In the genomic region with DNA sequence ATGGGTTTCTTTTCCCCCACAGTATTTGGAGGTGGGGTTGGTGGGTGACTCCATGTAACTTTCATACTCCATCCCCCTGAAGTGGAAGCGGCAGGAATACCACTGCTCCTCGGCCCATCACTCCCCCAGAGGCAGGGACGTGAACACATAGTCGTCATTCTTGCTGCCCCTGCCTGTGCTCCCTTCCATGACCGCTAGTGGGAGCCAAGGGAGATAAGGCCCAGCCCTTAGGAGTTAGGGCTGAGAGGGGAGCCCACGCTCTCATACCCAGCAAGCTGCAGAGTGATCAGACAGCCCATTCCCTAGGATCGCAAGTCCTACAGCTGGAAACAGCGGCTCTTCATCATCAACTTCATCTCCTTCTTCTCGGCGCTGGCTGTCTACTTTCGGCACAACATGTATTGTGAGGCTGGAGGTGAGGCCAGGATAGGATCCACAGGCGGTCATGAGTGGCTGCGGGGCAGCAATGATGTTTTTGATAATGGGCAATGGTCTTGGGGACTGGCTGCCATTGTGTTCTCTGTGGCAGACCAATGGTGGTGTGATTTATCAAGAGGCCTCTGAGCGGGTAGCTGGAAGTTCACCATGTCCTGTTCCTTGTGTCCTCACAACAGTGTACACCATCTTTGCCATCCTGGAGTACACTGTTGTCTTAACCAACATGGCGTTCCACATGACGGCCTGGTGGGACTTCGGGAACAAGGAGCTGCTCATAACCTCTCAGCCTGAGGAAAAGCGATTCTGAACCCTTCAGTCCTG, we compare ENCODE assay signal across 8 cellular contexts. TPM values are rescaled to one million over a fixed set of nuclear protein-coding genes. Genes with fewer than 3 reads are reported as not detected.
DNase-seq lines count a peak whose midpoint lies in the region; ATAC-seq and TF ChIP-seq lines count a peak whose summit lies in the region.

No MANE protein-coding gene starts in this region.

- H3K4me3 ChIP-seq in A673 (ENCODE audit: low read depth, low read length, poor library complexity, severe bottlenecking) (no peak overlapping the region), sigmoid colon (no peak overlapping the region), prostate gland (no peak overlapping the region)

- H3K27me3 ChIP-seq in A673 (replicated peaks; ENCODE audit: insufficient read depth, low read depth, low read length, poor library complexity) (no peaks in the 10 kb centered on the region), sigmoid colon (no peaks in the 10 kb centered on the region), prostate gland (replicated peaks; ENCODE audit: insufficient read depth) (no peaks in the 10 kb centered on the region)

- H3K36me3 ChIP-seq in A673 (ENCODE audit: insufficient read depth, low read length, poor library complexity, severe bottlenecking) (peaks cover 6% of the 10 kb centered on the region), sigmoid colon (peaks cover 7 to 27% (median 17%) of the 10 kb centered on the region in 4 donors), prostate gland (peaks cover 0 to 6% of the 10 kb centered on the region in 2 donors)

- WGBS in sigmoid colon, 2 donors: 75 to 84% methylated on average over 18 of the region's 18 CpGs
- 78% methylated on average over 18 of the region's 18 CpGs for WGBS in prostate gland

- no peak for TF ChIP-seq EP300 in sigmoid colon (IDR thresholded peaks at IDR 0.05)

- ATAC-seq in GM18498 (IDR thresholded peaks at IDR 0.05; ENCODE audit: unreplicated experiment): peak; percentile 80
- peak; percentile 52 for ATAC-seq in HG03025 (IDR thresholded peaks at IDR 0.05; ENCODE audit: low FRiP score, unreplicated experiment)

- H3K27ac ChIP-seq in A673 (ENCODE audit: low read depth, low read length, poor library complexity, severe bottlenecking) (no peak overlapping the region), sigmoid colon (no peak overlapping the region), prostate gland (no peak overlapping the region)

- POLR2A ChIA-PET in A673 (lab: Charles Lee; ENCODE audit: low non-redundant PET): no interaction called here

- H3K9me3 ChIP-seq in A673 (ENCODE audit: low read depth, low read length, poor library complexity, severe bottlenecking) (no peaks in the 10 kb centered on the region), sigmoid colon (no peaks in the 10 kb centered on the region), prostate gland (no peaks in the 10 kb centered on the region)

- TF ChIP-seq CTCF in A673 (conservative IDR thresholded peaks at IDR 0.05; ENCODE audit: low read depth, low read length) (peak; percentile 45), sigmoid colon (IDR thresholded peaks at IDR 0.05) (peak in 3 of 4 experiments; percentile 21 to 42 (median 28)), prostate gland (IDR thresholded peaks at IDR 0.05) (peak in 2 of 4 experiments; percentile 42 to 59)

- no peaks in the 10 kb centered on the region for H3K4me1 ChIP-seq in A673 (ENCODE audit: insufficient read depth, low read length, poor library complexity, severe bottlenecking)
- no peaks in the 10 kb centered on the region for H3K4me1 ChIP-seq in sigmoid colon
- H3K4me1 ChIP-seq in prostate gland (replicated peaks): no peaks in the 10 kb centered on the region

- intact Hi-C loops in A673 (cut with micrococcal nuclease; ENCODE audit: unreplicated experiment) (no loop called here), head of caudate nucleus (cut with DNase I) (no loop called here), sigmoid colon (cut with DNase I) (no loop called here), prostate gland (cut with DNase I) (no loop called here)

- TF ChIP-seq POLR2A in sigmoid colon (IDR thresholded peaks at IDR 0.05) (no peak), prostate gland (IDR thresholded peaks at IDR 0.05) (no peak)

- CTCF ChIA-PET in A673 (lab: Charles Lee): no interaction called here

- BruUV-seq in A673 (replicated peaks; lab: Mats Ljungman, UMichigan): no TSS peak

- DNase-seq in A673 (ENCODE audit: low spot score) (peak; percentile 54), activated T-helper 1 cell treated with Interleukin-2 at 50 U/mL for 16 hours (ENCODE audit: low read depth) (peak; percentile 62), head of caudate nucleus (peak in 41 of 42 donors; percentile 36 to 89 (median 73)), sigmoid colon (peak; percentile 73), prostate gland (ENCODE audit: low spot score) (no peak)

TF ChIP-seq in PFSK-1, 5 proteins besides CTCF, POLR2A, EP300 and RAD21:
- TF ChIP-seq TAF1 (IDR thresholded peaks at IDR 0.05; ENCODE audit: borderline replicate concordance, insufficient read depth, low read length): no peak
- TF ChIP-seq, protein P1, sequence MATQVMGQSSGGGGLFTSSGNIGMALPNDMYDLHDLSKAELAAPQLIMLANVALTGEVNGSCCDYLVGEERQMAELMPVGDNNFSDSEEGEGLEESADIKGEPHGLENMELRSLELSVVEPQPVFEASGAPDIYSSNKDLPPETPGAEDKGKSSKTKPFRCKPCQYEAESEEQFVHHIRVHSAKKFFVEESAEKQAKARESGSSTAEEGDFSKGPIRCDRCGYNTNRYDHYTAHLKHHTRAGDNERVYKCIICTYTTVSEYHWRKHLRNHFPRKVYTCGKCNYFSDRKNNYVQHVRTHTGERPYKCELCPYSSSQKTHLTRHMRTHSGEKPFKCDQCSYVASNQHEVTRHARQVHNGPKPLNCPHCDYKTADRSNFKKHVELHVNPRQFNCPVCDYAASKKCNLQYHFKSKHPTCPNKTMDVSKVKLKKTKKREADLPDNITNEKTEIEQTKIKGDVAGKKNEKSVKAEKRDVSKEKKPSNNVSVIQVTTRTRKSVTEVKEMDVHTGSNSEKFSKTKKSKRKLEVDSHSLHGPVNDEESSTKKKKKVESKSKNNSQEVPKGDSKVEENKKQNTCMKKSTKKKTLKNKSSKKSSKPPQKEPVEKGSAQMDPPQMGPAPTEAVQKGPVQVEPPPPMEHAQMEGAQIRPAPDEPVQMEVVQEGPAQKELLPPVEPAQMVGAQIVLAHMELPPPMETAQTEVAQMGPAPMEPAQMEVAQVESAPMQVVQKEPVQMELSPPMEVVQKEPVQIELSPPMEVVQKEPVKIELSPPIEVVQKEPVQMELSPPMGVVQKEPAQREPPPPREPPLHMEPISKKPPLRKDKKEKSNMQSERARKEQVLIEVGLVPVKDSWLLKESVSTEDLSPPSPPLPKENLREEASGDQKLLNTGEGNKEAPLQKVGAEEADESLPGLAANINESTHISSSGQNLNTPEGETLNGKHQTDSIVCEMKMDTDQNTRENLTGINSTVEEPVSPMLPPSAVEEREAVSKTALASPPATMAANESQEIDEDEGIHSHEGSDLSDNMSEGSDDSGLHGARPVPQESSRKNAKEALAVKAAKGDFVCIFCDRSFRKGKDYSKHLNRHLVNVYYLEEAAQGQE (IDR thresholded peaks at IDR 0.05; ENCODE audit: insufficient read depth in 1 of 2, low read depth in 2 of 2, low read length in 2 of 2): no peak
- peak; percentile 51 for TF ChIP-seq FOXP2 (optimal IDR thresholded peaks at IDR 0.05; ENCODE audit: borderline replicate concordance, extremely low read depth, extremely low read length, insufficient read depth)
- TF ChIP-seq POLR2AphosphoS5 (IDR thresholded peaks at IDR 0.05; ENCODE audit: low read depth, low read length): no peak; the same call in 1 of the 2 replicates
- no peak for TF ChIP-seq SIN3A (IDR thresholded peaks at IDR 0.05; ENCODE audit: borderline replicate concordance, insufficient read depth, low read length)

RNA-seq across cellular contexts. Expression of a gene that starts 15.9 kb away (rescaled TPM):
- total RNA-seq in A673 (2021): 27.6 and 33.9 TPM in 2 replicates
- 135 TPM for polyA plus RNA-seq in PFSK-1 (2012; ENCODE audit: insufficient read length, low read depth)
- 10 to 100 TPM; 37.3 to 48.7 (median 46.0) TPM for total RNA-seq in sigmoid colon
- 10 to 100 TPM; 59.5 to 90.3 (median 81.8) TPM for polyA plus RNA-seq in sigmoid colon
- 10 to 100 TPM; 41.1 to 56.4 TPM for total RNA-seq in prostate gland

RNA-seq across cellular contexts. Expression of a gene that starts 16.5 kb away (rescaled TPM):
- total RNA-seq in A673 (2021) (16.2 and 21.3 TPM in 2 replicates), sigmoid colon (1 to 10 TPM; 3.7 to 7.1 (median 4.5) TPM), prostate gland (10 to 100 TPM; 26.6 to 33.5 TPM)
- 32.1 TPM for polyA plus RNA-seq in PFSK-1 (2012; ENCODE audit: insufficient read length, low read depth)
- polyA plus RNA-seq in sigmoid colon: 10 to 100 TPM in 2 of 3 donors, 1 to 10 TPM in 1; 6.9 to 19.4 (median 11.4) TPM

RNA-seq across cellular contexts. Expression of a gene that starts 27.5 kb away (rescaled TPM):
- total RNA-seq in A673 (2021): 74.8 and 82.4 TPM in 2 replicates
- polyA plus RNA-seq in PFSK-1 (2012; ENCODE audit: insufficient read length, low read depth): 72.0 TPM
- 100 to 1,000 TPM in 3 of 4 donors, 10 to 100 TPM in 1; 83.5 to 158 (median 126) TPM for total RNA-seq in sigmoid colon
- 10 to 100 TPM; 14.4 to 33.3 (median 14.6) TPM for polyA plus RNA-seq in sigmoid colon
- total RNA-seq in prostate gland: 100 to 1,000 TPM; 127 to 136 TPM

RNA-seq across cellular contexts. Expression of a gene that starts 30.6 kb away (rescaled TPM):
- 14.2 and 18.6 TPM in 2 replicates for total RNA-seq in A673 (2021)
- polyA plus RNA-seq in PFSK-1 (2012; ENCODE audit: insufficient read length, low read depth): 27.2 TPM
- 10 to 100 TPM; 24.7 to 37.4 (median 30.4) TPM for total RNA-seq in sigmoid colon
- 10 to 100 TPM in 2 of 3 donors, 1 to 10 TPM in 1; 5.3 to 44.8 (median 15.6) TPM for polyA plus RNA-seq in sigmoid colon
- 10 to 100 TPM; 34.1 to 65.0 TPM for total RNA-seq in prostate gland
